8 cellular contexts compared by ENCODE assay signal in the genomic region with DNA sequence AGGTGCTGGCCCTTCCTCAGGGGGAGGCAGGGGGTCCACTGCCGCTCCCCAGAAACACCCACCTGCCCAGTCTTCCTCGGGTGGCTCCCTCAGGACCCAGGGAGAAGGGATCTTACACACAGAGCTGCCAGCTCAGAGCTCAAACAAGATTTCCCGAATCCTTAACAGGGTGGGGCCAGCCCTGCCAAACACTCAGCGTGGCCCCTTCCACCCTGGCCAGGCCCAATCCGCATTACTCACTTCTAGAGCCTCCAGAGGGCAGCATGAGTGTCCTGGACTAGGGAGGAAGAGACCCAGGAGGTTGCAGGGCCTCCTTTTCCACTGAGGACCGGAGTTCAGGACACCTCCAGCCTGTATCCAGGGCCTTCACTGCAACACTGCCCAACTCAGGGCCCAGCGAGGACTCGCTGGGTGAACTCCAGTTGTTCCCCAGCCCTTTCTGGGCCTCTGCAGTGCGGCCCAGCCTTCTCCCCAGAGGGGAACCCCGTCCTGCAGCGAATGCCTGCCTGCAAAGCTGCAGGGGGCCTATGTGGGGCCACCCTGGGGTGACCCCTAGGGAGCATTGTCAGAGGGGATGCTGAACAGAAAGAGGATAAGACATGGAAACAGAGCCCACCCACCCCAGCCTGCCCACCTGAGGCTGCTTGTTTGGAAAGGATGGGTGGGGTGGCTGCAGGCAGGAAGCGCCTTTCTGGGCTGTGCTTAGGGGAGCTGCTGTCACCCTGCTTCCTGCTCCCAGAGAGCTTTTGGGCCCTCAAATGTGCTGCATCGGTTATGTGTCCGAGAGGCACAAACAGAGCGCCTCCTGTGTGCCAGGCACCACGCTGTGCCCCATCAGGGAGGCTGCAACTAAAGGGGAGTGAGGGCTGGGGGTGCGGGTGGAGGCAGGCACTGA. TPM values are rescaled to one million over a fixed set of nuclear protein-coding genes. Genes with fewer than 3 reads are reported as not detected.
DNase-seq lines count a peak whose midpoint lies in the region; ATAC-seq and TF ChIP-seq lines count a peak whose summit lies in the region.

No MANE protein-coding gene starts in this region.

- H3K36me3 ChIP-seq in Caco-2 (ENCODE audit: control insufficient read depth, insufficient read depth, low read length) (no peaks in the 10 kb centered on the region; the same call in 1 of the 2 replicates), Loucy (ENCODE audit: insufficient read depth, low read length) (no peaks in the 10 kb centered on the region), mucosa of descending colon (ENCODE audit: low read depth) (no peaks in the 10 kb centered on the region)

- H3K27me3 Mint-ChIP-seq in Caco-2 (ENCODE audit: insufficient read depth, unreplicated experiment) = no peaks in the 10 kb centered on the region

- H2AFZ ChIP-seq in Loucy (ENCODE audit: low read length) = no peak overlapping the region

- H3K27me3 ChIP-seq in Caco-2 (replicated peaks; ENCODE audit: control insufficient read depth, insufficient read depth, low read length) = no peaks in the 10 kb centered on the region
- no peaks in the 10 kb centered on the region for H3K27me3 ChIP-seq in Loucy (ENCODE audit: insufficient read depth, low read length, poor library complexity, severe bottlenecking)

- H3K9me3 ChIP-seq in Caco-2 (no peaks in the 10 kb centered on the region), Loucy (ENCODE audit: insufficient read depth, low read depth, low read length) (no peaks in the 10 kb centered on the region), mucosa of descending colon (no peaks in the 10 kb centered on the region)

- H3K4me3 ChIP-seq in Caco-2 (ENCODE audit: low read depth, low read length) = no peak overlapping the region
- H3K4me3 ChIP-seq in Loucy (ENCODE audit: low read length, poor library complexity, severe bottlenecking) = no peak overlapping the region
- no peak overlapping the region for H3K4me3 ChIP-seq in cardiac fibroblast (replicated peaks in 1 of 2; ENCODE audit: low read depth in 2 of 2, low read length in 2 of 2)
- H3K4me3 ChIP-seq in mucosa of descending colon = no peak overlapping the region

- no peaks in the 10 kb centered on the region for H3K9me2 ChIP-seq in Loucy (replicated peaks; ENCODE audit: low read depth, low read length)

- CTCF ChIA-PET in Caco-2 (lab: Charles Lee) = interaction anchor here (0.8 to 4.5 kb wide), 5 partner anchors 13 to 102 kb away, joined by 3 to 15 read pairs (median 6); a partner anchor contains a TSS

- peaks cover 8% of the 10 kb centered on the region for H3K4me1 Mint-ChIP-seq in Caco-2 (ENCODE audit: low read depth, unreplicated experiment)

- H3K9me3 Mint-ChIP-seq in Caco-2 (ENCODE audit: unreplicated experiment) = no peaks in the 10 kb centered on the region

- peak overlapping the region; percentile 84 for H3K27ac Mint-ChIP-seq in Caco-2 (ENCODE audit: unreplicated experiment)

- TF ChIP-seq CTCF in Caco-2 (IDR thresholded peaks at IDR 0.05; ENCODE audit: insufficient read depth in 1 of 2, low read depth in 1 of 2, low read length in 1 of 2, severe bottlenecking in 1 of 2, unreplicated experiment in 1 of 2) (peak; percentile 23 to 28), Loucy (conservative IDR thresholded peaks at IDR 0.05; ENCODE audit: low read length) (0 out of 2 replicates have a peak, but pooled peaks have one; percentile 20), cardiac fibroblast (IDR thresholded peaks at IDR 0.05; ENCODE audit: low read depth, low read length) (peak; percentile 29), mucosa of descending colon (IDR thresholded peaks at IDR 0.05) (no peak)

- peaks cover 47% of the 10 kb centered on the region for H3K4me1 ChIP-seq in Caco-2
- H3K4me1 ChIP-seq in Loucy (ENCODE audit: insufficient read depth, low read length, poor library complexity, severe bottlenecking) = no peaks in the 10 kb centered on the region
- H3K4me1 ChIP-seq in mucosa of descending colon (ENCODE audit: low read depth) = peaks cover 28% of the 10 kb centered on the region

- intact Hi-C loops in Caco-2 (cut with micrococcal nuclease; ENCODE audit: unreplicated experiment) (loop anchor here (5.0 kb wide), 2 partner anchors 207 to 362 kb away; no protein-coding TSS in a partner anchor), mucosa of descending colon (cut with DNase I, micrococcal nuclease) (no loop called here)

- H3F3A ChIP-seq in Loucy (ENCODE audit: low read depth) = no peaks in the 10 kb centered on the region

- H3K36me3 Mint-ChIP-seq in Caco-2 (ENCODE audit: insufficient read depth, unreplicated experiment) = peaks cover 49% of the 10 kb centered on the region

- ATAC-seq in mucosa of descending colon (peak; percentile 72), GM18861 (IDR thresholded peaks at IDR 0.05; ENCODE audit: unreplicated experiment) (no peak), HG03521 (IDR thresholded peaks at IDR 0.05; ENCODE audit: unreplicated experiment) (no peak), GM18858 (IDR thresholded peaks at IDR 0.05; ENCODE audit: unreplicated experiment) (no peak)

- H3K9ac ChIP-seq in Loucy (ENCODE audit: low read depth, low read length, poor library complexity, severe bottlenecking) = no peak overlapping the region

- no TSS peak for BruUV-seq in Caco-2 (replicated peaks; lab: Mats Ljungman, UMichigan)

- DNase-seq in Caco-2 (peak; percentile 62 to 69), cardiac fibroblast (ENCODE audit: low read depth in 2 of 2) (peak; percentile 51 to 64), mucosa of descending colon (peak in 2 of 3 donors; percentile 39 to 47)
- DNase-seq in stimulated activated naive CD4-positive, alpha-beta T cell treated with Interleukin-2 at 50 U/mL for 16 hours (lab: John Stamatoyannopoulos, UW) = no peak

- H3K79me2 ChIP-seq in Loucy (ENCODE audit: insufficient read depth, low read length) = no peaks in the 10 kb centered on the region

- H3K4me2 ChIP-seq in Loucy (ENCODE audit: low read depth, low read length, poor library complexity, severe bottlenecking) = no peak overlapping the region

- no peaks in the 10 kb centered on the region for H4K20me1 ChIP-seq in Loucy (ENCODE audit: insufficient read depth, low read length, poor library complexity, severe bottlenecking)

- no peak overlapping the region for H3K4me3 Mint-ChIP-seq in Caco-2 (ENCODE audit: unreplicated experiment)

- POLR2A ChIA-PET in Caco-2 (lab: Charles Lee) = no interaction called here

RNA-seq across cellular contexts. Expression of a gene that starts 43.8 kb away (rescaled TPM):
- total RNA-seq in Caco-2 (2022) (95.4 and 104 TPM in 2 replicates), mucosa of descending colon (10 to 100 TPM; 47.4 to 68.4 (median 64.5) TPM)

RNA-seq across cellular contexts. Expression of a gene that starts 44.4 kb away (rescaled TPM):
- total RNA-seq in Caco-2 (2022) (74.3 and 76.2 TPM in 2 replicates), mucosa of descending colon (100 to 1,000 TPM in 1 of 3 donors, 10 to 100 TPM in 2; 61.6 to 119 (median 61.6) TPM)
